In the genomic region with DNA sequence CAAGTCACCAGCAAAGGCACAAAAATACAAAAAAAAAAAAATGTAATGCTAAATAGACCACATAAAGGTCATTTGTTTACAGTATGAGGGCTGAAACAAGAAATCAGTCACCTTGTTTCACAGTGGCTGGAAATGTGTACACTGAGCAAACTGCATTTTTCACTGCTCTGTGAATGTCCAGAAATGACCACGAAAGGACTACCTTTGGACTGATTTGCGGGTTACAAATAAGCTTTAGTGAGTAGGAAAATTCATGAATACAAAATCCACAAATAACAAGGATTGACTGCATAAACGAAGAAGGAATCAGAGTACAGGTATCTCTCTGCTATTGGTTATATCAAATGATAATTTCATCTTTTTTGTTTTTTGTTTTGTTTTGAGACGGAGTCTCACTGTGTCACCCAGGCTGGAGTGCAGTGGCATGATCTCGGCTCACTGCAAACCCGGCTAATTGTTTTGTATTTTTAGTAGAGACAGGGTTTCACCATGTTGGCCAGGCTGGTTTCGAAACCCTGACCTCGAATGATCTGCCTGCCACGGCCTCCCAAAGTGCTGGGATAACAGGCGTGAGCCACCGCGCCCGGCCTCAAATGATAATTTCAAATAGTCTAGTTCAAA, we compare ENCODE assay signal across 17 cellular contexts. TPM values are rescaled to one million over a fixed set of nuclear protein-coding genes. Genes with fewer than 3 reads are reported as not detected.
DNase-seq lines count a peak whose midpoint lies in the region; ATAC-seq and TF ChIP-seq lines count a peak whose summit lies in the region.
"Had no signal": no experiment of that assay in that cellular context is flagged by ENCODE, and none has a peak within 500 bp of the region (broad histone marks: within the 10 kb centered on the region; RNA-seq: fewer than 3 reads in every experiment).

No MANE protein-coding gene starts in this region.

- peaks cover 86% of the 10 kb centered on the region for H3K4me1 Mint-ChIP-seq in CD14-positive monocyte
- H3K4me1 Mint-ChIP-seq in activated naive CD8-positive, alpha-beta T cell (ENCODE audit: low read depth), result peaks cover 85% of the 10 kb centered on the region
- H3K4me1 Mint-ChIP-seq in naive thymus-derived CD8-positive, alpha-beta T cell, result peaks cover 38 to 91% (median 84%) of the 10 kb centered on the region in 4 donors

- no peaks in the 10 kb centered on the region for H3K9me3 Mint-ChIP-seq in CD14-positive monocyte
- H3K9me3 Mint-ChIP-seq in activated naive CD8-positive, alpha-beta T cell (ENCODE audit: low read depth), result no peaks in the 10 kb centered on the region
- H3K9me3 Mint-ChIP-seq in naive thymus-derived CD8-positive, alpha-beta T cell, result no peaks in the 10 kb centered on the region
- H3K9me3 Mint-ChIP-seq: endodermal cell had no signal

- intact Hi-C loops in CD14-positive monocyte (cut with micrococcal nuclease), result no loop called here

- peaks cover 94% of the 10 kb centered on the region for H3K79me2 ChIP-seq in DOHH2 (ENCODE audit: control insufficient read depth, low read length)

- peaks cover 0 to 4% (median 0%) of the 10 kb centered on the region in 3 donors for H3K27me3 Mint-ChIP-seq in CD14-positive monocyte (ENCODE audit: low read depth in 3 of 3)
- H3K27me3 Mint-ChIP-seq in activated naive CD8-positive, alpha-beta T cell, result no peaks in the 10 kb centered on the region
- H3K27me3 Mint-ChIP-seq in naive thymus-derived CD8-positive, alpha-beta T cell, result no peaks in the 10 kb centered on the region

- no peak for DNase-seq in CD14-positive monocyte (ENCODE audit: low spot score)
- DNase-seq in naive thymus-derived CD8-positive, alpha-beta T cell, result no peak
- no peak for DNase-seq in NCI-H2196 (lab: John Stamatoyannopoulos, UW; ENCODE audit: unreplicated experiment)
- DNase-seq: activated CD4-positive, CD25-positive, alpha-beta regulatory T cell; EL; endodermal cell; KBM-7; NCI-H146; NCI-H510A; pancreas; stimulated activated CD4-positive, alpha-beta T cell treated with anti-CD3 and anti-CD28 coated beads, Interleukin-12 subunit alpha, Interleukin-12 subunit beta, amount 100 ng/mL, for 4 hours had no signal

- H3K4me3 Mint-ChIP-seq in CD14-positive monocyte, result peak overlapping the region; percentile 64 to 68
- H3K4me3 Mint-ChIP-seq in activated naive CD8-positive, alpha-beta T cell, result peak overlapping the region; percentile 48
- H3K4me3 Mint-ChIP-seq in naive thymus-derived CD8-positive, alpha-beta T cell, result peak overlapping the region; percentile 35 to 81 (median 72)
- H3K4me3 Mint-ChIP-seq: endodermal cell had no signal

- no peak for ATAC-seq in naive thymus-derived CD8-positive, alpha-beta T cell
- ATAC-seq in GM21619 (IDR thresholded peaks at IDR 0.05; ENCODE audit: unreplicated experiment), result no peak
- ATAC-seq in HG03354 (IDR thresholded peaks at IDR 0.05; ENCODE audit: poor library complexity, severe bottlenecking, unreplicated experiment), result no peak
- ATAC-seq: pancreas had no signal

- H4K20me1 ChIP-seq in DOHH2 (ENCODE audit: control insufficient read depth, insufficient read depth, low read depth, low read length), result peaks cover 11% of the 10 kb centered on the region

- H3K9me2 ChIP-seq in DOHH2 (replicated peaks; ENCODE audit: control insufficient read depth, low read length), result no peaks in the 10 kb centered on the region

- H3K36me3 ChIP-seq in DOHH2 (ENCODE audit: control insufficient read depth, low read length), result no peaks in the 10 kb centered on the region
- H3K36me3 ChIP-seq: pancreas, suprapubic skin had no signal

- H3K9me3 ChIP-seq in DOHH2 (ENCODE audit: control insufficient read depth, insufficient read depth, low read length), result no peaks in the 10 kb centered on the region
- H3K9me3 ChIP-seq: pancreas, suprapubic skin had no signal

- H3K27ac ChIP-seq in DOHH2 (ENCODE audit: low read depth, low read length), result no peak overlapping the region
- H3K27ac ChIP-seq: C4-2B, suprapubic skin had no signal

- H3K36me3 Mint-ChIP-seq in CD14-positive monocyte, result peaks cover 9 to 21% of the 10 kb centered on the region in 2 donors
- peaks cover 3% of the 10 kb centered on the region for H3K36me3 Mint-ChIP-seq in activated naive CD8-positive, alpha-beta T cell
- H3K36me3 Mint-ChIP-seq in naive thymus-derived CD8-positive, alpha-beta T cell, result peaks cover 0 to 4% (median 3%) of the 10 kb centered on the region in 3 donors

- POLR2A ChIA-PET in naive thymus-derived CD8-positive, alpha-beta T cell (lab: Charles Lee), result interaction anchor here (1.0 to 2.5 kb wide), 11 partner anchors 10 to 34 kb away, joined by 3 to 6 read pairs (median 4); a partner anchor contains a TSS

- peaks cover 79% of the 10 kb centered on the region for H3K4me1 ChIP-seq in DOHH2 (ENCODE audit: control insufficient read depth, low read length)

- H3K4me3 ChIP-seq in DOHH2 (ENCODE audit: low read length), result no peak overlapping the region
- H3K4me3 ChIP-seq: pancreas, suprapubic skin had no signal

- H3F3A ChIP-seq in DOHH2 (ENCODE audit: control insufficient read depth, insufficient read depth), result peaks cover 27% of the 10 kb centered on the region

- peak overlapping the region; percentile 13; the same call in 1 of the 2 replicates for H3K4me2 ChIP-seq in DOHH2 (ENCODE audit: low read length)

- TF ChIP-seq CTCF in CD14-positive monocyte (IDR thresholded peaks at IDR 0.05) (no peak), DOHH2 (IDR thresholded peaks at IDR 0.05; ENCODE audit: low read depth, low read length, poor library complexity, severe bottlenecking) (no peak)

- peak overlapping the region; percentile 92 to 96 (median 95) for H3K27ac Mint-ChIP-seq in CD14-positive monocyte
- H3K27ac Mint-ChIP-seq in activated naive CD8-positive, alpha-beta T cell, result peak overlapping the region; percentile 94
- H3K27ac Mint-ChIP-seq in naive thymus-derived CD8-positive, alpha-beta T cell, result peak overlapping the region; percentile 94 to 98 (median 96)
- H3K27ac Mint-ChIP-seq: endodermal cell had no signal

- no peaks in the 10 kb centered on the region for H3K27me3 ChIP-seq in DOHH2 (ENCODE audit: control insufficient read depth, low read length)
- H3K27me3 ChIP-seq: pancreas, suprapubic skin had no signal

RNA-seq across cellular contexts. Expression of a gene that starts 30.5 kb away (rescaled TPM):
- polyA plus RNA-seq in CD14-positive monocyte, result 10 to 100 TPM; 68.6 to 80.9 TPM
- 100 to 1,000 TPM; 415 to 423 TPM for total RNA-seq in naive thymus-derived CD8-positive, alpha-beta T cell
- polyA plus RNA-seq in naive thymus-derived CD8-positive, alpha-beta T cell, result 100 to 1,000 TPM; 220 to 320 (median 243) TPM
